Comparison of ENCODE assay signal across 14 cellular contexts in the genomic region with DNA sequence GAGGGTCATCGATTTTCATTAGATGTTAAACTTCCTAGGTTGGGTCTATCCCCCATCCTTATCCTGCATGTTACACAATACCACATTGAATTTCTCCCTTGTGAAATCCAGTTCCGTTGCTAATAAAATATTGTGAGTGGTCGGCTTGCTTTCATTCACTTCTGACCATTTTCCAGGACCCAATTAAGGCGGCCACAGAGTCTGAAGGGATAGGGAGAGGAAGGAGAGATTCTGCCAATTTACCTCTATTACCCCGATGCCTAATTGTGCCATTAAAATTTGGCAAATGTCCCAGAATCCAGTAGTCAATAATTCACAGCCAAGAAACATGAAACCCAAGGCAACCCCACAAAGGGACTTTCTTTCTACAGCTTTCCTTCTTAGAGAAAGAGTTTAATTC.
DNase-seq lines count a peak whose midpoint lies in the region; ATAC-seq and TF ChIP-seq lines count a peak whose summit lies in the region.
"Had no signal": no experiment of that assay in that cellular context is flagged by ENCODE, and none has a peak within 500 bp of the region (broad histone marks: within the 10 kb centered on the region; RNA-seq: fewer than 3 reads in every experiment).

No MANE protein-coding gene starts in this region.

- H3K36me3 Mint-ChIP-seq in activated T-cell treated with anti-CD3 and anti-CD28 coated beads, Interleukin-2, amount 50 U/mL, for 72 hours (ENCODE audit: insufficient read depth in 2 of 2), result no peaks in the 10 kb centered on the region
- H3K36me3 Mint-ChIP-seq: naive B cell had no signal

- ATAC-seq in activated T-cell treated with anti-CD3 and anti-CD28 coated beads, Interleukin-2, amount 50 U/mL, for 72 hours (replicated peaks in 1 of 2), result no peak
- ATAC-seq: T-helper 17 cell had no signal

- DNase-seq in NCI-H146 treated with DMSO at 0.1 percent for 48 hours (lab: John Stamatoyannopoulos, UW; ENCODE audit: unreplicated experiment) (peak; percentile 49), anterior cingulate cortex (lab: John Stamatoyannopoulos, UW) (peak in 34 of 58 donors; percentile 0 to 85 (median 22)), pons (ENCODE audit: low spot score) (peak; percentile 65), NCI-H1048 (lab: John Stamatoyannopoulos, UW) (no peak), CD1c-positive myeloid dendritic cell (ENCODE audit: extremely low spot score) (no peak)
- no peak for DNase-seq in activated T-cell treated with anti-CD3 and anti-CD28 coated beads, Interleukin-2, amount 50 U/mL, for 72 hours
- DNase-seq: activated naive CD4-positive, alpha-beta T cell treated with Interleukin-2 at 50 U/mL for 16 hours; Kasumi-1; left ventricle myocardium inferior; naive B cell; NCI-H82; T-helper 17 cell had no signal

- no peak for TF ChIP-seq CTCF in HEK293 (tag by site-specific recombination; IDR thresholded peaks at IDR 0.05)

- no peak overlapping the region for H3K27ac Mint-ChIP-seq in activated T-cell treated with anti-CD3 and anti-CD28 coated beads, Interleukin-2, amount 50 U/mL, for 72 hours
- H3K27ac Mint-ChIP-seq: naive B cell, T-helper 17 cell had no signal

- no peak overlapping the region for H3K4me3 ChIP-seq in HEK293 (ENCODE audit: low read depth, low read length)
- H3K4me3 ChIP-seq: breast epithelium, left ventricle myocardium inferior had no signal

- H3K9me3 Mint-ChIP-seq in activated T-cell treated with anti-CD3 and anti-CD28 coated beads, Interleukin-2, amount 50 U/mL, for 72 hours, result peaks cover 0 to 3% of the 10 kb centered on the region in 2 donors

- H3K27me3 Mint-ChIP-seq in activated T-cell treated with anti-CD3 and anti-CD28 coated beads, Interleukin-2, amount 50 U/mL, for 72 hours (ENCODE audit: low read depth), result peaks cover 20% of the 10 kb centered on the region

- no peak overlapping the region for H3K27ac ChIP-seq in HEK293 (ENCODE audit: extremely low read depth, low read depth, low read length)
- H3K27ac ChIP-seq: breast epithelium, left ventricle myocardium inferior had no signal

- no peak overlapping the region for H3K4me3 Mint-ChIP-seq in activated T-cell treated with anti-CD3 and anti-CD28 coated beads, Interleukin-2, amount 50 U/mL, for 72 hours
- H3K4me3 Mint-ChIP-seq: naive B cell, T-helper 17 cell had no signal

- no peaks in the 10 kb centered on the region for H3K4me1 ChIP-seq in HEK293 (ENCODE audit: control insufficient read depth, insufficient read depth, low read length)
- H3K4me1 ChIP-seq: breast epithelium, left ventricle myocardium inferior had no signal

- no peaks in the 10 kb centered on the region for H3K36me3 ChIP-seq in HEK293 (ENCODE audit: control insufficient read depth in 2 of 2, insufficient read depth in 1 of 2, low read length in 2 of 2)
- H3K36me3 ChIP-seq: breast epithelium, left ventricle myocardium inferior had no signal

- H3K9me3 ChIP-seq in HEK293 (ENCODE audit: control insufficient read depth, insufficient read depth, low read depth, low read length), result no peaks in the 10 kb centered on the region
- H3K9me3 ChIP-seq: breast epithelium, left ventricle myocardium inferior had no signal

- no peaks in the 10 kb centered on the region for H3K4me1 Mint-ChIP-seq in activated T-cell treated with anti-CD3 and anti-CD28 coated beads, Interleukin-2, amount 50 U/mL, for 72 hours (ENCODE audit: low read depth)
- H3K4me1 Mint-ChIP-seq: naive B cell, T-helper 17 cell had no signal

- POLR2A ChIA-PET in HEK293 (lab: Yijun Ruan, JAX), result no interaction called here

- CTCF ChIA-PET in HEK293 (lab: Yijun Ruan, JAX), result interaction anchor here (0.6 to 1.0 kb wide), 3 partner anchors 11 to 33 kb away, joined by 3 to 4 read pairs (median 3); no protein-coding TSS in a partner anchor

TF ChIP-seq in HEK293, 187 proteins besides CTCF, POLR2A, EP300 and RAD21:
- TF ChIP-seq ZNF248 (tag by site-specific recombination; IDR thresholded peaks at IDR 0.05) (no peak), ZBTB48 (tag by site-specific recombination; IDR thresholded peaks at IDR 0.05) (peak; percentile 34; the same call in 1 of the 2 replicates), ZNF654 (tag by site-specific recombination; IDR thresholded peaks at IDR 0.05; ENCODE audit: low read depth) (no peak)

Comparison
In these comparisons a context has a peak if more than half of its experiments do, and no peak if none do; other contexts are left out.
1. DNase-seq: peak in NCI-H146 treated with DMSO at 0.1 percent for 48 hours (single experiment), anterior cingulate cortex (34 of 58) and pons (single experiment); none in NCI-H1048 (single experiment), CD1c-positive myeloid dendritic cell (single experiment) and activated T-cell treated with anti-CD3 and anti-CD28 coated beads, Interleukin-2, amount 50 U/mL, for 72 hours (0 of 2).